In genomic region chr7:6729492-6730342, GRCh38 we compare ENCODE assay signal across 8 cellular contexts. TPM values are rescaled to one million over a fixed set of nuclear protein-coding genes. Genes with fewer than 3 reads are reported as not detected.
A peak's percentile ranks its signal among the peaks of the same experiment; 100 is the strongest.
DNase-seq lines count a peak whose midpoint lies in the region; ATAC-seq, FAIRE-seq and TF ChIP-seq lines count a peak whose summit lies in the region.

No MANE protein-coding gene starts in this region.

- H3K27ac ChIP-seq in pancreas (peak overlapping the region; percentile 59 to 78 (median 68)), tibial artery (peak overlapping the region; percentile 77 to 83)

- peak; percentile 99 for DNase-seq in NB4 (ENCODE audit: low read depth)
- DNase-seq in SKM-1 (lab: John Stamatoyannopoulos, UW; ENCODE audit: unreplicated experiment): peak; percentile 77
- peak; percentile 85 for DNase-seq in activated naive CD8-positive, alpha-beta T cell treated with anti-CD3 and anti-CD28 coated beads, Interleukin-2, amount 10 ng/mL, durations not matched to agents 7 days and 5 days
- peak; percentile 97 for DNase-seq in Right ventricle myocardium superior
- peak; percentile 92 to 99 (median 94) for DNase-seq in pancreas
- DNase-seq in tibial artery: peak; percentile 91 to 97

- WGBS in pancreas, 2 donors: 1% methylated on average over 58 to 66 of the region's 66 CpGs

- H3K4me1 Mint-ChIP-seq in activated naive CD8-positive, alpha-beta T cell treated with anti-CD3 and anti-CD28 coated beads, Interleukin-2, amount 10 ng/mL, durations not matched to agents 7 days and 5 days: peaks cover 12% of the 10 kb centered on the region

- no peaks in the 10 kb centered on the region for H3K27me3 ChIP-seq in pancreas
- H3K27me3 ChIP-seq in tibial artery: no peaks in the 10 kb centered on the region

- peaks cover 4% of the 10 kb centered on the region for H3K27me3 Mint-ChIP-seq in activated naive CD8-positive, alpha-beta T cell treated with anti-CD3 and anti-CD28 coated beads, Interleukin-2, amount 10 ng/mL, durations not matched to agents 7 days and 5 days

- H3K36me3 Mint-ChIP-seq in activated naive CD8-positive, alpha-beta T cell treated with anti-CD3 and anti-CD28 coated beads, Interleukin-2, amount 10 ng/mL, durations not matched to agents 7 days and 5 days: peaks cover 27% of the 10 kb centered on the region

- peaks cover 4% of the 10 kb centered on the region for H3K9me3 Mint-ChIP-seq in activated naive CD8-positive, alpha-beta T cell treated with anti-CD3 and anti-CD28 coated beads, Interleukin-2, amount 10 ng/mL, durations not matched to agents 7 days and 5 days

- FAIRE-seq in pancreas (lab: Jason Lieb, UNC): no peak

- H3K9me3 ChIP-seq in pancreas (no peaks in the 10 kb centered on the region), tibial artery (no peaks in the 10 kb centered on the region)

- intact Hi-C loops in Right ventricle myocardium superior (cut with DNase I): no loop called here
- intact Hi-C loops in pancreas (cut with DNase I): no loop called here
- intact Hi-C loops in tibial artery (cut with DNase I; ENCODE audit: low total_unique reads): no loop called here

- peak overlapping the region; percentile 83 for H3K4me3 ChIP-seq in GM08714 (ENCODE audit: low read length)
- H3K4me3 ChIP-seq in NB4 (ENCODE audit: low read depth, low read length): peak overlapping the region; percentile 81
- H3K4me3 ChIP-seq in pancreas: peak overlapping the region; percentile 93 to 99 (median 96)
- H3K4me3 ChIP-seq in tibial artery: peak overlapping the region; percentile 71 to 80

- H3K4me3 Mint-ChIP-seq in activated naive CD8-positive, alpha-beta T cell treated with anti-CD3 and anti-CD28 coated beads, Interleukin-2, amount 10 ng/mL, durations not matched to agents 7 days and 5 days: peak overlapping the region; percentile 92

- ATAC-seq in HG02571 (IDR thresholded peaks at IDR 0.05; ENCODE audit: unreplicated experiment) (peak; percentile 93), Right ventricle myocardium superior (ENCODE audit: poor library complexity) (peak; percentile 100), pancreas (peak; percentile 99 to 100 (median 100))
- ATAC-seq in activated naive CD8-positive, alpha-beta T cell treated with anti-CD3 and anti-CD28 coated beads, Interleukin-2, amount 10 ng/mL, durations not matched to agents 7 days and 5 days (ENCODE audit: low read depth): peak; percentile 98

- H3K36me3 ChIP-seq in pancreas: no peaks in the 10 kb centered on the region
- H3K36me3 ChIP-seq in tibial artery: peaks cover 17 to 26% (median 23%) of the 10 kb centered on the region in 3 donors

- TF ChIP-seq POLR2A in NB4 (IDR thresholded peaks at IDR 0.05; ENCODE audit: extremely low read depth, insufficient read length): peak; percentile 91

- H3K4me1 ChIP-seq in pancreas: peaks cover 0 to 5% (median 4%) of the 10 kb centered on the region in 3 donors
- peaks cover 0 to 18% (median 4%) of the 10 kb centered on the region in 4 donors for H3K4me1 ChIP-seq in tibial artery

- H3K27ac Mint-ChIP-seq in activated naive CD8-positive, alpha-beta T cell treated with anti-CD3 and anti-CD28 coated beads, Interleukin-2, amount 10 ng/mL, durations not matched to agents 7 days and 5 days: peak overlapping the region; percentile 89

- TF ChIP-seq CTCF in NB4 (IDR thresholded peaks at IDR 0.05; ENCODE audit: low read depth, low read length): no peak
- TF ChIP-seq CTCF in pancreas (IDR thresholded peaks at IDR 0.05): no peak
- no peak for TF ChIP-seq CTCF in tibial artery (IDR thresholded peaks at IDR 0.05)

- POLR2A ChIA-PET in activated naive CD8-positive, alpha-beta T cell treated with anti-CD3 and anti-CD28 coated beads, Interleukin-2, amount 10 ng/mL, durations not matched to agents 7 days and 5 days (lab: Charles Lee): interaction anchor here (0.9 kb wide), 1 partner anchor 9 kb away, joined by 3 read pairs; no protein-coding TSS in a partner anchor

RNA-seq across cellular contexts. Expression of gene ZNF12, which starts 23.0 kb away (rescaled TPM):
- 10 to 100 TPM; 32.4 to 34.6 TPM for total RNA-seq in activated naive CD8-positive, alpha-beta T cell treated with anti-CD3 and anti-CD28 coated beads, Interleukin-2, amount 10 ng/mL, durations not matched to agents 7 days and 5 days
- total RNA-seq in Right ventricle myocardium superior (12.3 TPM), pancreas (10 to 100 TPM in 3 of 6 donors, 1 to 10 TPM in 3; 7.9 to 15.3 (median 10.2) TPM)
- polyA plus RNA-seq in pancreas: 1 to 10 TPM; 5.9 to 7.2 TPM

RNA-seq across cellular contexts. Expression of gene RSPH10B2, which starts 24.2 kb away (rescaled TPM):
- 1 to 10 TPM in 1 of 2 experiments, under 1 TPM in 1; 0.14 to 1.0 TPM for total RNA-seq in activated naive CD8-positive, alpha-beta T cell treated with anti-CD3 and anti-CD28 coated beads, Interleukin-2, amount 10 ng/mL, durations not matched to agents 7 days and 5 days
- total RNA-seq in Right ventricle myocardium superior (not detected), pancreas (under 1 TPM in 2 of 6 donors, not detected in 4; 0.06 to 0.37 TPM)
- polyA plus RNA-seq in pancreas: not detected

Comparison
In these comparisons a context has a peak if more than half of its experiments do, and no peak if none do; other contexts are left out.
1. Peak in every context shown above with its lines: DNase-seq, ATAC-seq, H3K4me3 ChIP-seq and H3K27ac ChIP-seq.